1 cellular context compared by ENCODE assay signal in the genomic region with DNA sequence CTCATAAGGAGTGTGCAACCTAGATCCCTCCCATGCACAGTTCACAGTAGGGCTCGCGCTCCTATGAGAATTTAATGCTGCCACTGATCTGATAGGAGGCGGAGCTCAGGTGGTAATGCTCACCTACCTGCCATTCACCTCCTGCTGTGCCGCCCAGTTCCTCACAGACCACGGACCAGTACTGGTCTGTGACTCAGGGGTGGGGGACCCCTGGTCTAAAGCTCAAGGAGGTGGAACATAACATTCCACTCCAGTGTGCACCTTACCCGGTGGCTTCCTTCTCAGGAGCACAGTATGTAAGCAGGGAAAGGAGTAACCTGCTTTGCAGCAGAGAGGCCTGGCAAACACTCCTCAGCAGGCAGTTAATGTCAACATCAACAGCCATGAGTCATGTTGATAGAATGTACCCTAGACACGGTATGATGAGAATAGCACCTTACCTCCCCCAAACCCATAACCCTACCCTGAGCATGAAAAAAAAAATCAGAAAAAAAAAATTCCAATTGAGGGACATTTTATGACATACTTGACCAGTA.
TF ChIP-seq lines count a peak whose summit lies in the region.

No MANE protein-coding gene starts in this region.

TF ChIP-seq in HEK293, 187 proteins besides CTCF, POLR2A, EP300 and RAD21 (continued from another document and continues in another):
- TF ChIP-seq, protein P1, sequence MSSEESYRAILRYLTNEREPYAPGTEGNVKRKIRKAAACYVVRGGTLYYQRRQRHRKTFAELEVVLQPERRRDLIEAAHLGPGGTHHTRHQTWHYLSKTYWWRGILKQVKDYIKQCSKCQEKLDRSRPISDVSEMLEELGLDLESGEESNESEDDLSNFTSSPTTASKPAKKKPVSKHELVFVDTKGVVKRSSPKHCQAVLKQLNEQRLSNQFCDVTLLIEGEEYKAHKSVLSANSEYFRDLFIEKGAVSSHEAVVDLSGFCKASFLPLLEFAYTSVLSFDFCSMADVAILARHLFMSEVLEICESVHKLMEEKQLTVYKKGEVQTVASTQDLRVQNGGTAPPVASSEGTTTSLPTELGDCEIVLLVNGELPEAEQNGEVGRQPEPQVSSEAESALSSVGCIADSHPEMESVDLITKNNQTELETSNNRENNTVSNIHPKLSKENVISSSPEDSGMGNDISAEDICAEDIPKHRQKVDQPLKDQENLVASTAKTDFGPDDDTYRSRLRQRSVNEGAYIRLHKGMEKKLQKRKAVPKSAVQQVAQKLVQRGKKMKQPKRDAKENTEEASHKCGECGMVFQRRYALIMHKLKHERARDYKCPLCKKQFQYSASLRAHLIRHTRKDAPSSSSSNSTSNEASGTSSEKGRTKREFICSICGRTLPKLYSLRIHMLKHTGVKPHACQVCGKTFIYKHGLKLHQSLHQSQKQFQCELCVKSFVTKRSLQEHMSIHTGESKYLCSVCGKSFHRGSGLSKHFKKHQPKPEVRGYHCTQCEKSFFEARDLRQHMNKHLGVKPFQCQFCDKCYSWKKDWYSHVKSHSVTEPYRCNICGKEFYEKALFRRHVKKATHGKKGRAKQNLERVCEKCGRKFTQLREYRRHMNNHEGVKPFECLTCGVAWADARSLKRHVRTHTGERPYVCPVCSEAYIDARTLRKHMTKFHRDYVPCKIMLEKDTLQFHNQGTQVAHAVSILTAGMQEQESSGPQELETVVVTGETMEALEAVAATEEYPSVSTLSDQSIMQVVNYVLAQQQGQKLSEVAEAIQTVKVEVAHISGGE (tag by site-specific recombination; conservative IDR thresholded peaks at IDR 0.05; ENCODE audit: low read depth), result no peak
- TF ChIP-seq ZNF366 (tag by site-specific recombination; conservative IDR thresholded peaks at IDR 0.05), result peak; percentile 67
- TF ChIP-seq ZNF248 (tag by site-specific recombination; IDR thresholded peaks at IDR 0.05), result no peak
- TF ChIP-seq, protein P2, sequence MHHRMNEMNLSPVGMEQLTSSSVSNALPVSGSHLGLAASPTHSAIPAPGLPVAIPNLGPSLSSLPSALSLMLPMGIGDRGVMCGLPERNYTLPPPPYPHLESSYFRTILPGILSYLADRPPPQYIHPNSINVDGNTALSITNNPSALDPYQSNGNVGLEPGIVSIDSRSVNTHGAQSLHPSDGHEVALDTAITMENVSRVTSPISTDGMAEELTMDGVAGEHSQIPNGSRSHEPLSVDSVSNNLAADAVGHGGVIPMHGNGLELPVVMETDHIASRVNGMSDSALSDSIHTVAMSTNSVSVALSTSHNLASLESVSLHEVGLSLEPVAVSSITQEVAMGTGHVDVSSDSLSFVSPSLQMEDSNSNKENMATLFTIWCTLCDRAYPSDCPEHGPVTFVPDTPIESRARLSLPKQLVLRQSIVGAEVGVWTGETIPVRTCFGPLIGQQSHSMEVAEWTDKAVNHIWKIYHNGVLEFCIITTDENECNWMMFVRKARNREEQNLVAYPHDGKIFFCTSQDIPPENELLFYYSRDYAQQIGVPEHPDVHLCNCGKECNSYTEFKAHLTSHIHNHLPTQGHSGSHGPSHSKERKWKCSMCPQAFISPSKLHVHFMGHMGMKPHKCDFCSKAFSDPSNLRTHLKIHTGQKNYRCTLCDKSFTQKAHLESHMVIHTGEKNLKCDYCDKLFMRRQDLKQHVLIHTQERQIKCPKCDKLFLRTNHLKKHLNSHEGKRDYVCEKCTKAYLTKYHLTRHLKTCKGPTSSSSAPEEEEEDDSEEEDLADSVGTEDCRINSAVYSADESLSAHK (tag by site-specific recombination; IDR thresholded peaks at IDR 0.05), result 0 out of 2 replicates have a peak, but pooled peaks have one; percentile 41
- TF ChIP-seq ZNF184 (tag by site-specific recombination; IDR thresholded peaks at IDR 0.05), result no peak
- TF ChIP-seq, protein P3, sequence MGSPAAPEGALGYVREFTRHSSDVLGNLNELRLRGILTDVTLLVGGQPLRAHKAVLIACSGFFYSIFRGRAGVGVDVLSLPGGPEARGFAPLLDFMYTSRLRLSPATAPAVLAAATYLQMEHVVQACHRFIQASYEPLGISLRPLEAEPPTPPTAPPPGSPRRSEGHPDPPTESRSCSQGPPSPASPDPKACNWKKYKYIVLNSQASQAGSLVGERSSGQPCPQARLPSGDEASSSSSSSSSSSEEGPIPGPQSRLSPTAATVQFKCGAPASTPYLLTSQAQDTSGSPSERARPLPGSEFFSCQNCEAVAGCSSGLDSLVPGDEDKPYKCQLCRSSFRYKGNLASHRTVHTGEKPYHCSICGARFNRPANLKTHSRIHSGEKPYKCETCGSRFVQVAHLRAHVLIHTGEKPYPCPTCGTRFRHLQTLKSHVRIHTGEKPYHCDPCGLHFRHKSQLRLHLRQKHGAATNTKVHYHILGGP (tag by site-specific recombination; IDR thresholded peaks at IDR 0.05), result no peak
- no peak for TF ChIP-seq HOXC10 (CRISPR knock-in tag; IDR thresholded peaks at IDR 0.05)
- TF ChIP-seq, protein P4, sequence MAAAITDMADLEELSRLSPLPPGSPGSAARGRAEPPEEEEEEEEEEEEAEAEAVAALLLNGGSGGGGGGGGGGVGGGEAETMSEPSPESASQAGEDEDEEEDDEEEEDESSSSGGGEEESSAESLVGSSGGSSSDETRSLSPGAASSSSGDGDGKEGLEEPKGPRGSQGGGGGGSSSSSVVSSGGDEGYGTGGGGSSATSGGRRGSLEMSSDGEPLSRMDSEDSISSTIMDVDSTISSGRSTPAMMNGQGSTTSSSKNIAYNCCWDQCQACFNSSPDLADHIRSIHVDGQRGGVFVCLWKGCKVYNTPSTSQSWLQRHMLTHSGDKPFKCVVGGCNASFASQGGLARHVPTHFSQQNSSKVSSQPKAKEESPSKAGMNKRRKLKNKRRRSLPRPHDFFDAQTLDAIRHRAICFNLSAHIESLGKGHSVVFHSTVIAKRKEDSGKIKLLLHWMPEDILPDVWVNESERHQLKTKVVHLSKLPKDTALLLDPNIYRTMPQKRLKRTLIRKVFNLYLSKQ (tag by site-specific recombination; IDR thresholded peaks at IDR 0.05; ENCODE audit: borderline replicate concordance), result no peak
- TF ChIP-seq SP3 (tag by site-specific recombination; IDR thresholded peaks at IDR 0.05), result no peak
- TF ChIP-seq, protein P5, sequence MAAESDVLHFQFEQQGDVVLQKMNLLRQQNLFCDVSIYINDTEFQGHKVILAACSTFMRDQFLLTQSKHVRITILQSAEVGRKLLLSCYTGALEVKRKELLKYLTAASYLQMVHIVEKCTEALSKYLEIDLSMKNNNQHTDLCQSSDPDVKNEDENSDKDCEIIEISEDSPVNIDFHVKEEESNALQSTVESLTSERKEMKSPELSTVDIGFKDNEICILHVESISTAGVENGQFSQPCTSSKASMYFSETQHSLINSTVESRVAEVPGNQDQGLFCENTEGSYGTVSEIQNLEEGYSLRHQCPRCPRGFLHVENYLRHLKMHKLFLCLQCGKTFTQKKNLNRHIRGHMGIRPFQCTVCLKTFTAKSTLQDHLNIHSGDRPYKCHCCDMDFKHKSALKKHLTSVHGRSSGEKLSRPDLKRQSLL (tag by site-specific recombination; IDR thresholded peaks at IDR 0.05), result no peak
- no peak for TF ChIP-seq ZNF423 (tag by site-specific recombination; IDR thresholded peaks at IDR 0.05)
- no peak for TF ChIP-seq ZFHX2 (tag by site-specific recombination; conservative IDR thresholded peaks at IDR 0.05)
- TF ChIP-seq ZNF660 (tag by site-specific recombination; IDR thresholded peaks at IDR 0.05), result no peak
- TF ChIP-seq ZNF223 (tag by site-specific recombination; IDR thresholded peaks at IDR 0.05), result no peak
- no peak for TF ChIP-seq ZNF175 (tag by site-specific recombination; IDR thresholded peaks at IDR 0.05)
- TF ChIP-seq, protein P6, sequence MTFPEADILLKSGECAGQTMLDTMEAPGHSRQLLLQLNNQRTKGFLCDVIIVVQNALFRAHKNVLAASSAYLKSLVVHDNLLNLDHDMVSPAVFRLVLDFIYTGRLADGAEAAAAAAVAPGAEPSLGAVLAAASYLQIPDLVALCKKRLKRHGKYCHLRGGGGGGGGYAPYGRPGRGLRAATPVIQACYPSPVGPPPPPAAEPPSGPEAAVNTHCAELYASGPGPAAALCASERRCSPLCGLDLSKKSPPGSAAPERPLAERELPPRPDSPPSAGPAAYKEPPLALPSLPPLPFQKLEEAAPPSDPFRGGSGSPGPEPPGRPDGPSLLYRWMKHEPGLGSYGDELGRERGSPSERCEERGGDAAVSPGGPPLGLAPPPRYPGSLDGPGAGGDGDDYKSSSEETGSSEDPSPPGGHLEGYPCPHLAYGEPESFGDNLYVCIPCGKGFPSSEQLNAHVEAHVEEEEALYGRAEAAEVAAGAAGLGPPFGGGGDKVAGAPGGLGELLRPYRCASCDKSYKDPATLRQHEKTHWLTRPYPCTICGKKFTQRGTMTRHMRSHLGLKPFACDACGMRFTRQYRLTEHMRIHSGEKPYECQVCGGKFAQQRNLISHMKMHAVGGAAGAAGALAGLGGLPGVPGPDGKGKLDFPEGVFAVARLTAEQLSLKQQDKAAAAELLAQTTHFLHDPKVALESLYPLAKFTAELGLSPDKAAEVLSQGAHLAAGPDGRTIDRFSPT (tag by site-specific recombination; IDR thresholded peaks at IDR 0.05), result no peak
- no peak for TF ChIP-seq ZNF23 (tag by site-specific recombination; IDR thresholded peaks at IDR 0.05; ENCODE audit: borderline replicate concordance)
- no peak for TF ChIP-seq ZNF664 (tag by site-specific recombination; IDR thresholded peaks at IDR 0.05)
- TF ChIP-seq KLF1 (tag by site-specific recombination; IDR thresholded peaks at IDR 0.05), result no peak
- no peak for TF ChIP-seq ZNF404 (tag by site-specific recombination; IDR thresholded peaks at IDR 0.05)
- no peak; the same call in 1 of the 2 replicates for TF ChIP-seq KLF16 (tag by site-specific recombination; IDR thresholded peaks at IDR 0.05)
- TF ChIP-seq ZNF600 (tag by site-specific recombination; IDR thresholded peaks at IDR 0.05), result peak; percentile 75; the same call in 1 of the 2 replicates
- TF ChIP-seq ZXDB (tag by site-specific recombination; IDR thresholded peaks at IDR 0.05), result no peak; the same call in 1 of the 2 replicates
- TF ChIP-seq, protein P7, sequence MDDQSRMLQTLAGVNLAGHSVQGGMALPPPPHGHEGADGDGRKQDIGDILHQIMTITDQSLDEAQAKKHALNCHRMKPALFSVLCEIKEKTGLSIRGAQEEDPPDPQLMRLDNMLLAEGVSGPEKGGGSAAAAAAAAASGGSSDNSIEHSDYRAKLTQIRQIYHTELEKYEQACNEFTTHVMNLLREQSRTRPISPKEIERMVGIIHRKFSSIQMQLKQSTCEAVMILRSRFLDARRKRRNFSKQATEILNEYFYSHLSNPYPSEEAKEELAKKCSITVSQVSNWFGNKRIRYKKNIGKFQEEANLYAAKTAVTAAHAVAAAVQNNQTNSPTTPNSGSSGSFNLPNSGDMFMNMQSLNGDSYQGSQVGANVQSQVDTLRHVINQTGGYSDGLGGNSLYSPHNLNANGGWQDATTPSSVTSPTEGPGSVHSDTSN (CRISPR knock-in tag; IDR thresholded peaks at IDR 0.05), result no peak
- peak; percentile 84 for TF ChIP-seq ZNF629 (tag by site-specific recombination; IDR thresholded peaks at IDR 0.05)
- peak; percentile 89 for TF ChIP-seq SCRT2 (tag by site-specific recombination; IDR thresholded peaks at IDR 0.05)
- TF ChIP-seq ZNF776 (tag by site-specific recombination; IDR thresholded peaks at IDR 0.05; ENCODE audit: borderline replicate concordance), result no peak
- TF ChIP-seq, protein P8, sequence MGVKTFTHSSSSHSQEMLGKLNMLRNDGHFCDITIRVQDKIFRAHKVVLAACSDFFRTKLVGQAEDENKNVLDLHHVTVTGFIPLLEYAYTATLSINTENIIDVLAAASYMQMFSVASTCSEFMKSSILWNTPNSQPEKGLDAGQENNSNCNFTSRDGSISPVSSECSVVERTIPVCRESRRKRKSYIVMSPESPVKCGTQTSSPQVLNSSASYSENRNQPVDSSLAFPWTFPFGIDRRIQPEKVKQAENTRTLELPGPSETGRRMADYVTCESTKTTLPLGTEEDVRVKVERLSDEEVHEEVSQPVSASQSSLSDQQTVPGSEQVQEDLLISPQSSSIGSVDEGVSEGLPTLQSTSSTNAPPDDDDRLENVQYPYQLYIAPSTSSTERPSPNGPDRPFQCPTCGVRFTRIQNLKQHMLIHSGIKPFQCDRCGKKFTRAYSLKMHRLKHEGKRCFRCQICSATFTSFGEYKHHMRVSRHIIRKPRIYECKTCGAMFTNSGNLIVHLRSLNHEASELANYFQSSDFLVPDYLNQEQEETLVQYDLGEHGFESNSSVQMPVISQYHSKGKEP (tag by site-specific recombination; IDR thresholded peaks at IDR 0.05), result no peak
- TF ChIP-seq, protein P9, sequence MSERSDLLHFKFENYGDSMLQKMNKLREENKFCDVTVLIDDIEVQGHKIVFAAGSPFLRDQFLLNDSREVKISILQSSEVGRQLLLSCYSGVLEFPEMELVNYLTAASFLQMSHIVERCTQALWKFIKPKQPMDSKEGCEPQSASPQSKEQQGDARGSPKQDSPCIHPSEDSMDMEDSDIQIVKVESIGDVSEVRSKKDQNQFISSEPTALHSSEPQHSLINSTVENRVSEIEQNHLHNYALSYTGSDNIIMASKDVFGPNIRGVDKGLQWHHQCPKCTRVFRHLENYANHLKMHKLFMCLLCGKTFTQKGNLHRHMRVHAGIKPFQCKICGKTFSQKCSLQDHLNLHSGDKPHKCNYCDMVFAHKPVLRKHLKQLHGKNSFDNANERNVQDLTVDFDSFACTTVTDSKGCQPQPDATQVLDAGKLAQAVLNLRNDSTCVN (tag by site-specific recombination; optimal IDR thresholded peaks at IDR 0.05), result no peak
- TF ChIP-seq, protein P10, sequence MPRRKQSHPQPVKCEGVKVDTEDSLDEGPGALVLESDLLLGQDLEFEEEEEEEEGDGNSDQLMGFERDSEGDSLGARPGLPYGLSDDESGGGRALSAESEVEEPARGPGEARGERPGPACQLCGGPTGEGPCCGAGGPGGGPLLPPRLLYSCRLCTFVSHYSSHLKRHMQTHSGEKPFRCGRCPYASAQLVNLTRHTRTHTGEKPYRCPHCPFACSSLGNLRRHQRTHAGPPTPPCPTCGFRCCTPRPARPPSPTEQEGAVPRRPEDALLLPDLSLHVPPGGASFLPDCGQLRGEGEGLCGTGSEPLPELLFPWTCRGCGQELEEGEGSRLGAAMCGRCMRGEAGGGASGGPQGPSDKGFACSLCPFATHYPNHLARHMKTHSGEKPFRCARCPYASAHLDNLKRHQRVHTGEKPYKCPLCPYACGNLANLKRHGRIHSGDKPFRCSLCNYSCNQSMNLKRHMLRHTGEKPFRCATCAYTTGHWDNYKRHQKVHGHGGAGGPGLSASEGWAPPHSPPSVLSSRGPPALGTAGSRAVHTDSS (tag by site-specific recombination; IDR thresholded peaks at IDR 0.05), result no peak
- TF ChIP-seq SALL2 (tag by site-specific recombination; IDR thresholded peaks at IDR 0.05; ENCODE audit: borderline replicate concordance), result no peak
- no peak for TF ChIP-seq ZNF274 (IDR thresholded peaks at IDR 0.05; ENCODE audit: low read length)
- TF ChIP-seq ZNF274 (tag by site-specific recombination; IDR thresholded peaks at IDR 0.05; ENCODE audit: borderline replicate concordance), result no peak
- no peak for TF ChIP-seq ZNF621 (tag by site-specific recombination; IDR thresholded peaks at IDR 0.05)
- TF ChIP-seq ZNF37A (tag by site-specific recombination; IDR thresholded peaks at IDR 0.05), result no peak
- TF ChIP-seq ZNF571 (tag by site-specific recombination; IDR thresholded peaks at IDR 0.05), result no peak
- peak; percentile 88 for TF ChIP-seq WT1 (tag by site-specific recombination; IDR thresholded peaks at IDR 0.05)
- TF ChIP-seq ZNF19 (tag by site-specific recombination; IDR thresholded peaks at IDR 0.05; ENCODE audit: low read depth), result no peak
